ENCODE assay signal across 10 cellular contexts in genomic region chr11:57640068-57640800, GRCh38. TPM values are rescaled to one million over a fixed set of nuclear protein-coding genes. Genes with fewer than 3 reads are reported as not detected.
DNase-seq lines count a peak whose midpoint lies in the region; ATAC-seq and TF ChIP-seq lines count a peak whose summit lies in the region.
"Had no signal": no experiment of that assay in that cellular context is flagged by ENCODE, and none has a peak within 500 bp of the region (broad histone marks: within the 10 kb centered on the region; RNA-seq: fewer than 3 reads in every experiment).

No MANE protein-coding gene starts in this region.

- ATAC-seq in HG03045 (IDR thresholded peaks at IDR 0.05; ENCODE audit: unreplicated experiment): no peak

- H3K36me3 ChIP-seq in kidney epithelial cell (ENCODE audit: control insufficient read depth, insufficient read depth, low read length) (no peaks in the 10 kb centered on the region), suprapubic skin (no peaks in the 10 kb centered on the region)

- WGBS in suprapubic skin: 62% methylated on average over 8 of the region's 9 CpGs

- no peak for DNase-seq in activated CD4-positive, alpha-beta T cell treated with anti-CD3 and anti-CD28 coated beads, Interleukin-2, amount 10 ng/mL, durations not matched to agents 7 days and 5 days
- no peak for DNase-seq in activated CD4-positive, alpha-beta T cell treated with anti-CD3 and anti-CD28 coated beads for 1 hour
- DNase-seq in astrocyte of the spinal cord (ENCODE audit: low read depth, low spot score) (no peak), kidney epithelial cell (ENCODE audit: low read depth) (no peak), suprapubic skin (ENCODE audit: low spot score in 2 of 2) (no peak), KG1 (lab: John Stamatoyannopoulos, UW) (no peak), activated T-cell treated with anti-CD3 and anti-CD28 coated beads for 4 hours (no peak)
- DNase-seq: ACHN, NCI-H2171 treated with DMSO at 0.1 percent for 48 hours had no signal

- no peak for TF ChIP-seq CTCF in astrocyte of the spinal cord (IDR thresholded peaks at IDR 0.05; ENCODE audit: low read depth, low read length)
- TF ChIP-seq CTCF in kidney epithelial cell (IDR thresholded peaks at IDR 0.05; ENCODE audit: insufficient read depth, low read length, poor library complexity, severe bottlenecking): no peak
- no peak for TF ChIP-seq CTCF in suprapubic skin (IDR thresholded peaks at IDR 0.05)

- H3K36me3 Mint-ChIP-seq in activated CD4-positive, alpha-beta T cell treated with anti-CD3 and anti-CD28 coated beads, Interleukin-2, amount 10 ng/mL, durations not matched to agents 7 days and 5 days (ENCODE audit: low read depth): no peaks in the 10 kb centered on the region

- no peak for TF ChIP-seq POLR2A in suprapubic skin (IDR thresholded peaks at IDR 0.05)

- in situ Hi-C loops in astrocyte of the spinal cord (cut with HindIII; ENCODE audit: low sequenced_read_pairs): no loop called here

- no peak for TF ChIP-seq EP300 in suprapubic skin (IDR thresholded peaks at IDR 0.05)

- peaks cover 32% of the 10 kb centered on the region for H3K4me1 ChIP-seq in suprapubic skin

- H3K4me3 Mint-ChIP-seq in activated CD4-positive, alpha-beta T cell treated with anti-CD3 and anti-CD28 coated beads, Interleukin-2, amount 10 ng/mL, durations not matched to agents 7 days and 5 days: no peak overlapping the region

- H3K27ac Mint-ChIP-seq in activated CD4-positive, alpha-beta T cell treated with anti-CD3 and anti-CD28 coated beads, Interleukin-2, amount 10 ng/mL, durations not matched to agents 7 days and 5 days: peak overlapping the region; percentile 25

- peaks cover 42% of the 10 kb centered on the region for H3K4me1 Mint-ChIP-seq in activated CD4-positive, alpha-beta T cell treated with anti-CD3 and anti-CD28 coated beads, Interleukin-2, amount 10 ng/mL, durations not matched to agents 7 days and 5 days

- no peaks in the 10 kb centered on the region for H3K9me3 ChIP-seq in suprapubic skin

- peaks cover 32% of the 10 kb centered on the region for H3K27me3 Mint-ChIP-seq in activated CD4-positive, alpha-beta T cell treated with anti-CD3 and anti-CD28 coated beads, Interleukin-2, amount 10 ng/mL, durations not matched to agents 7 days and 5 days

- POLR2A ChIA-PET in activated CD4-positive, alpha-beta T cell treated with anti-CD3 and anti-CD28 coated beads, Interleukin-2, amount 10 ng/mL, durations not matched to agents 7 days and 5 days (lab: Charles Lee): no interaction called here

- H3K27me3 ChIP-seq in kidney epithelial cell (ENCODE audit: control insufficient read depth, insufficient read depth, low read length) (no peaks in the 10 kb centered on the region), suprapubic skin (no peaks in the 10 kb centered on the region)

- H3K27ac ChIP-seq in suprapubic skin: no peak overlapping the region

- no peaks in the 10 kb centered on the region for H3K9me3 Mint-ChIP-seq in activated CD4-positive, alpha-beta T cell treated with anti-CD3 and anti-CD28 coated beads, Interleukin-2, amount 10 ng/mL, durations not matched to agents 7 days and 5 days

- H3K4me3 ChIP-seq in astrocyte of the spinal cord (ENCODE audit: low read depth, low read length) (peak overlapping the region; percentile 87), kidney epithelial cell (ENCODE audit: low read depth, low read length) (peak overlapping the region; percentile 97), suprapubic skin (peak overlapping the region; percentile 66)

- CTCF ChIA-PET in activated CD4-positive, alpha-beta T cell treated with anti-CD3 and anti-CD28 coated beads, Interleukin-2, amount 10 ng/mL, durations not matched to agents 7 days and 5 days (lab: Charles Lee): interaction anchor here (0.6 to 4.2 kb wide), 21 partner anchors 9 to 294 kb away, joined by 3 to 45 read pairs (median 4); partner anchors contain the start of genes CLP1, RTN4RL2, UBE2L6 and YPEL4

RNA-seq across cellular contexts. Expression of gene YPEL4, which starts 9.5 kb away (rescaled TPM):
- total RNA-seq in activated CD4-positive, alpha-beta T cell treated with anti-CD3 and anti-CD28 coated beads, Interleukin-2, amount 10 ng/mL, durations not matched to agents 7 days and 5 days: under 1 TPM; 0.17 to 0.19 TPM
- total RNA-seq in kidney epithelial cell: 1.4 TPM in 1 of 2 replicates, not detected in the other
- 1 to 10 TPM; 1.2 to 3.6 (median 1.5) TPM for total RNA-seq in suprapubic skin

RNA-seq across cellular contexts. Expression of gene CLP1, which starts 17.3 kb away (rescaled TPM):
- total RNA-seq in activated CD4-positive, alpha-beta T cell treated with anti-CD3 and anti-CD28 coated beads, Interleukin-2, amount 10 ng/mL, durations not matched to agents 7 days and 5 days: 10 to 100 TPM; 17.1 to 21.2 TPM
- 17.7 and 20.7 TPM in 2 replicates for total RNA-seq in kidney epithelial cell
- 10 to 100 TPM in 3 of 4 donors, 1 to 10 TPM in 1; 8.5 to 24.4 (median 20.9) TPM for total RNA-seq in suprapubic skin

RNA-seq across cellular contexts. Expression of gene ZDHHC5, which starts 27.7 kb away (rescaled TPM):
- total RNA-seq in activated CD4-positive, alpha-beta T cell treated with anti-CD3 and anti-CD28 coated beads, Interleukin-2, amount 10 ng/mL, durations not matched to agents 7 days and 5 days: 10 to 100 TPM; 62.9 to 65.5 TPM
- total RNA-seq in kidney epithelial cell: 62.4 and 69.2 TPM in 2 replicates
- 10 to 100 TPM; 61.7 to 93.9 (median 87.6) TPM for total RNA-seq in suprapubic skin

RNA-seq across cellular contexts. Expression of gene SERPING1, which starts 42.7 kb away (rescaled TPM):
- total RNA-seq in activated CD4-positive, alpha-beta T cell treated with anti-CD3 and anti-CD28 coated beads, Interleukin-2, amount 10 ng/mL, durations not matched to agents 7 days and 5 days: under 1 TPM in 1 of 2 experiments, not detected in 1; 0.23 TPM
- total RNA-seq in kidney epithelial cell (18.2 and 21.6 TPM in 2 replicates), suprapubic skin (100 to 1,000 TPM in 2 of 4 donors, 10 to 100 TPM in 2; 93.3 to 173 (median 119) TPM)
